ENCODE assay signal across 11 cellular contexts in the genomic region with DNA sequence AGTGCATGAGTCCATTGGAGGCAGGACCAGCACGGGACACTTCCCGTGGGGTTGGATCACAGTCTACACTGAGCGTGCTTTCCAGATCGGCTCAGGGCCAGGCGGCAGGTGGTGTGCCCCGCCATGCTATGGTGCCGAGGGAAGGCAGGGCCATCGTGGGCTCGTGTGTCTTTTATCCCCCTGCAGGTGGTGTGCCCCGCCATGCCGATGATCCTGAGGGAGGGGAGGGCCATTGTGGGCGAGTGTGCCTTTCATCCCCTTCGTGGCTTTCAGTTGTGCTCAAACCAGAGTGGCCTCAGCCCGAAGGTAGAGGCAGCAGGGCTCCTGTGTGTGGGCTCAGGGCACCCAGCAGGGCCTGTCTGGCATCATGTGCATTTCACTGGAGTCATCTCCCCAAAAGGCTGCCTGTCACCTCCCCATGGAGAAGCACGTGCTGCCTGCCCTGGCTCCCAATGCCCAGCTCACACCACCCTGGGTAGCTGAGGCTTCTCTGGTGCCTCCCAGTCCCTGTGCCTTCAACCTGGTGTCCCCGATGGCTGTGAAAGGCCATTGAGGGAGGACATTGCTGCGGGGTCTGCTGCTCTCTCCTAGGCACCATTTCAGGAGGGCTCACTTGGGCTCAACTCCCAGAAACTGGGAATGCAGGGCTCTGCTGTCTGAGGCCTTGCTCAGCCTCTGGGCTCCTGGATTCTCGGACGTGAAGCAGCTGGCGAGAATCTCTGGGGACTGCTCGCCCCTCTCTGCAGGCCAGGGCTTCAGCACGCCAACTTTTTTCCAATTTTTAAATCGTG.
DNase-seq lines count a peak whose midpoint lies in the region; TF ChIP-seq lines count a peak whose summit lies in the region.
"Had no signal": no experiment of that assay in that cellular context is flagged by ENCODE, and none has a peak within 500 bp of the region (broad histone marks: within the 10 kb centered on the region; RNA-seq: fewer than 3 reads in every experiment).

No MANE protein-coding gene starts in this region.

- H3K36me3 ChIP-seq in H7 (replicated peaks; ENCODE audit: control insufficient read depth, insufficient read depth, low read length) (no peaks in the 10 kb centered on the region), liver (ENCODE audit: control insufficient read depth in 4 of 4, insufficient read depth in 3 of 4, low read depth in 1 of 4, low read length in 3 of 4) (no peaks in the 10 kb centered on the region)

- peak; percentile 19 for DNase-seq in H7
- DNase-seq in cardiac fibroblast (ENCODE audit: low read depth in 2 of 2) = peak; percentile 33 to 58
- no peak for DNase-seq in RPMI8226
- no peak for DNase-seq in epidermal melanocyte (ENCODE audit: insufficient read length, low spot score)
- no peak for DNase-seq in COR-L47 (lab: John Stamatoyannopoulos, UW)
- DNase-seq in superior temporal gyrus (ENCODE audit: extremely low spot score) = no peak
- DNase-seq: hippocampal formation, NCI-H2107 had no signal

- H3K27me3 ChIP-seq in H7 (ENCODE audit: control insufficient read depth, insufficient read depth, low read length) (no peaks in the 10 kb centered on the region), liver (ENCODE audit: control insufficient read depth in 4 of 4, insufficient read depth in 4 of 4, low read length in 3 of 4) (no peaks in the 10 kb centered on the region)

- TF ChIP-seq CTCF in cardiac fibroblast (IDR thresholded peaks at IDR 0.05; ENCODE audit: low read depth, low read length) (no peak), liver (IDR thresholded peaks at IDR 0.05; ENCODE audit: low read depth, low read length, missing input control) (no peak)

- H3K27ac ChIP-seq in liver (ENCODE audit: low read depth in 1 of 2, low read length in 2 of 2) = peak overlapping the region; percentile 12 to 35
- peak overlapping the region in 17 of 21 experiments; percentile 2 to 81 (median 66) for H3K27ac ChIP-seq in skin epidermis
- H3K27ac ChIP-seq: KMS-11 had no signal

- WGBS in liver = 93% methylated on average over 23 of the region's 23 CpGs

- no peaks in the 10 kb centered on the region for H3K9me3 ChIP-seq in liver (ENCODE audit: control insufficient read depth in 4 of 4, low read length in 3 of 4)

- no peak overlapping the region for H3K9ac ChIP-seq in liver (ENCODE audit: low read depth in 1 of 2, low read length in 2 of 2)
- H3K9ac ChIP-seq: KMS-11 had no signal

- peaks cover 0 to 5% (median 0%) of the 10 kb centered on the region in 4 donors for H3K4me1 ChIP-seq in liver (ENCODE audit: control insufficient read depth in 4 of 4, insufficient read depth in 4 of 4, low read length in 3 of 4)

- no peak overlapping the region for H3K4me3 ChIP-seq in H7 (ENCODE audit: insufficient read depth, low read depth, low read length)
- no peak overlapping the region for H3K4me3 ChIP-seq in cardiac fibroblast (replicated peaks in 1 of 2; ENCODE audit: low read depth in 2 of 2, low read length in 2 of 2)
- H3K4me3 ChIP-seq in liver (ENCODE audit: low read depth in 1 of 3, low read length in 3 of 3) = no peak overlapping the region
- H3K4me3 ChIP-seq in skin epidermis = no peak overlapping the region

- TF ChIP-seq RAD21 in liver (IDR thresholded peaks at IDR 0.05) = no peak

TF ChIP-seq in liver, 16 proteins besides CTCF, POLR2A, EP300 and RAD21:
- TF ChIP-seq EGR1 (IDR thresholded peaks at IDR 0.05; ENCODE audit: low read depth in 2 of 2) (no peak), SP1 (IDR thresholded peaks at IDR 0.05) (no peak), FOXA2 (IDR thresholded peaks at IDR 0.05) (no peak), GABPA (IDR thresholded peaks at IDR 0.05 in 1 of 2, conservative IDR thresholded peaks at IDR 0.05 in 1 of 2) (no peak), TAF1 (conservative IDR thresholded peaks at IDR 0.05) (no peak), RXRA (IDR thresholded peaks at IDR 0.05) (no peak), NR2F2 (IDR thresholded peaks at IDR 0.05) (no peak), YY1 (IDR thresholded peaks at IDR 0.05) (no peak), HNF4G (IDR thresholded peaks at IDR 0.05) (no peak), FOXA1 (IDR thresholded peaks at IDR 0.05) (no peak), JUND (IDR thresholded peaks at IDR 0.05) (no peak), HNF4A (conservative IDR thresholded peaks at IDR 0.05) (no peak)
- TF ChIP-seq, protein P1, sequence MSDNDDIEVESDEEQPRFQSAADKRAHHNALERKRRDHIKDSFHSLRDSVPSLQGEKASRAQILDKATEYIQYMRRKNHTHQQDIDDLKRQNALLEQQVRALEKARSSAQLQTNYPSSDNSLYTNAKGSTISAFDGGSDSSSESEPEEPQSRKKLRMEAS (IDR thresholded peaks at IDR 0.05) = no peak
- TF ChIP-seq, protein P2, sequence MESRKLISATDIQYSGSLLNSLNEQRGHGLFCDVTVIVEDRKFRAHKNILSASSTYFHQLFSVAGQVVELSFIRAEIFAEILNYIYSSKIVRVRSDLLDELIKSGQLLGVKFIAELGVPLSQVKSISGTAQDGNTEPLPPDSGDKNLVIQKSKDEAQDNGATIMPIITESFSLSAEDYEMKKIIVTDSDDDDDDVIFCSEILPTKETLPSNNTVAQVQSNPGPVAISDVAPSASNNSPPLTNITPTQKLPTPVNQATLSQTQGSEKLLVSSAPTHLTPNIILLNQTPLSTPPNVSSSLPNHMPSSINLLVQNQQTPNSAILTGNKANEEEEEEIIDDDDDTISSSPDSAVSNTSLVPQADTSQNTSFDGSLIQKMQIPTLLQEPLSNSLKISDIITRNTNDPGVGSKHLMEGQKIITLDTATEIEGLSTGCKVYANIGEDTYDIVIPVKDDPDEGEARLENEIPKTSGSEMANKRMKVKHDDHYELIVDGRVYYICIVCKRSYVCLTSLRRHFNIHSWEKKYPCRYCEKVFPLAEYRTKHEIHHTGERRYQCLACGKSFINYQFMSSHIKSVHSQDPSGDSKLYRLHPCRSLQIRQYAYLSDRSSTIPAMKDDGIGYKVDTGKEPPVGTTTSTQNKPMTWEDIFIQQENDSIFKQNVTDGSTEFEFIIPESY (IDR thresholded peaks at IDR 0.05) = no peak
- TF ChIP-seq, protein P3, sequence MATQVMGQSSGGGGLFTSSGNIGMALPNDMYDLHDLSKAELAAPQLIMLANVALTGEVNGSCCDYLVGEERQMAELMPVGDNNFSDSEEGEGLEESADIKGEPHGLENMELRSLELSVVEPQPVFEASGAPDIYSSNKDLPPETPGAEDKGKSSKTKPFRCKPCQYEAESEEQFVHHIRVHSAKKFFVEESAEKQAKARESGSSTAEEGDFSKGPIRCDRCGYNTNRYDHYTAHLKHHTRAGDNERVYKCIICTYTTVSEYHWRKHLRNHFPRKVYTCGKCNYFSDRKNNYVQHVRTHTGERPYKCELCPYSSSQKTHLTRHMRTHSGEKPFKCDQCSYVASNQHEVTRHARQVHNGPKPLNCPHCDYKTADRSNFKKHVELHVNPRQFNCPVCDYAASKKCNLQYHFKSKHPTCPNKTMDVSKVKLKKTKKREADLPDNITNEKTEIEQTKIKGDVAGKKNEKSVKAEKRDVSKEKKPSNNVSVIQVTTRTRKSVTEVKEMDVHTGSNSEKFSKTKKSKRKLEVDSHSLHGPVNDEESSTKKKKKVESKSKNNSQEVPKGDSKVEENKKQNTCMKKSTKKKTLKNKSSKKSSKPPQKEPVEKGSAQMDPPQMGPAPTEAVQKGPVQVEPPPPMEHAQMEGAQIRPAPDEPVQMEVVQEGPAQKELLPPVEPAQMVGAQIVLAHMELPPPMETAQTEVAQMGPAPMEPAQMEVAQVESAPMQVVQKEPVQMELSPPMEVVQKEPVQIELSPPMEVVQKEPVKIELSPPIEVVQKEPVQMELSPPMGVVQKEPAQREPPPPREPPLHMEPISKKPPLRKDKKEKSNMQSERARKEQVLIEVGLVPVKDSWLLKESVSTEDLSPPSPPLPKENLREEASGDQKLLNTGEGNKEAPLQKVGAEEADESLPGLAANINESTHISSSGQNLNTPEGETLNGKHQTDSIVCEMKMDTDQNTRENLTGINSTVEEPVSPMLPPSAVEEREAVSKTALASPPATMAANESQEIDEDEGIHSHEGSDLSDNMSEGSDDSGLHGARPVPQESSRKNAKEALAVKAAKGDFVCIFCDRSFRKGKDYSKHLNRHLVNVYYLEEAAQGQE (IDR thresholded peaks at IDR 0.05) = no peak
- TF ChIP-seq, protein P4, sequence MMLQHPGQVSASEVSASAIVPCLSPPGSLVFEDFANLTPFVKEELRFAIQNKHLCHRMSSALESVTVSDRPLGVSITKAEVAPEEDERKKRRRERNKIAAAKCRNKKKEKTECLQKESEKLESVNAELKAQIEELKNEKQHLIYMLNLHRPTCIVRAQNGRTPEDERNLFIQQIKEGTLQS (IDR thresholded peaks at IDR 0.05) = no peak
TF ChIP-seq in liver: peak in this region for 0.

Comparison
In these comparisons a context has a peak if more than half of its experiments do, and no peak if none do; other contexts are left out.
1. DNase-seq: peak in H7 (single experiment) and cardiac fibroblast (2 of 2); none in RPMI8226 (single experiment), epidermal melanocyte (single experiment), COR-L47 (single experiment) and superior temporal gyrus (single experiment).